In genomic region chr1:1013922-1014617, GRCh38 we compare ENCODE assay signal across 6 cellular contexts. TPM values are rescaled to one million over a fixed set of nuclear protein-coding genes. Genes with fewer than 3 reads are reported as not detected.
A peak's percentile ranks its signal among the peaks of the same experiment; 100 is the strongest.
DNase-seq lines count a peak whose midpoint lies in the region; ATAC-seq, FAIRE-seq and TF ChIP-seq lines count a peak whose summit lies in the region.

No MANE protein-coding gene starts in this region.

- POLR2A ChIA-PET in HepG2 (lab: Yijun Ruan, JAX) = interaction anchor here (0.9 to 2.1 kb wide), 8 partner anchors 9 to 273 kb away, joined by 3 to 13 read pairs (median 4); partner anchors contain the start of gene HES4

- H2AFZ ChIP-seq in HepG2 (ENCODE audit: low read length) = no peak overlapping the region

- no peaks in the 10 kb centered on the region for H4K20me1 ChIP-seq in HepG2 (ENCODE audit: insufficient read depth, low read length)

- peak overlapping the region; percentile 72 for H3K9ac ChIP-seq in HepG2 (ENCODE audit: insufficient read depth, low read depth, low read length)

- no peak for DNase-seq in HFF-Myc (ENCODE audit: extremely low read depth, low read depth)
- peak in 1 of 2 donors; percentile 42 for DNase-seq in activated T-cell treated with anti-CD3 and anti-CD28 coated beads, Interleukin-2, amount 50 U/mL, for 72 hours
- DNase-seq in HepG2 (ENCODE audit: low spot score) = no peak
- no peak for DNase-seq in HK-2 (ENCODE audit: unreplicated experiment)

- TSS peak; percentile 96 for BruUV-seq in HepG2 (replicated peaks; lab: Mats Ljungman, UMichigan)

- no peaks in the 10 kb centered on the region for H3K9me3 Mint-ChIP-seq in activated T-cell treated with anti-CD3 and anti-CD28 coated beads, Interleukin-2, amount 50 U/mL, for 72 hours

- CTCF ChIA-PET in HepG2 (lab: Yijun Ruan, JAX; ENCODE audit: low intra/inter-chr PET ratio, low total read pairs) = interaction anchor here (2.8 kb wide), 1 partner anchor 50 kb away, joined by 15 read pairs; no protein-coding TSS in a partner anchor

- ATAC-seq in activated T-cell treated with anti-CD3 and anti-CD28 coated beads, Interleukin-2, amount 50 U/mL, for 72 hours (replicated peaks in 1 of 2) = no peak
- peak; percentile 73 for ATAC-seq in HepG2
- no peak for ATAC-seq in HG02588 (IDR thresholded peaks at IDR 0.05; ENCODE audit: unreplicated experiment)
- ATAC-seq in GM19023 (IDR thresholded peaks at IDR 0.05; ENCODE audit: unreplicated experiment) = no peak

- WGBS in HepG2 (ENCODE audit: low lambda C conversion rate) = 67% methylated on average over 15 of the region's 41 CpGs

- intact Hi-C loops in HepG2 (cut with micrococcal nuclease; ENCODE audit: unreplicated experiment) = loop anchor here (5.0 kb wide), 1 partner anchor 43 kb away; no protein-coding TSS in a partner anchor

- in situ Hi-C loops in HepG2 (cut with HindIII; ENCODE audit: extremely low pct_ligation_motif_present, low pct_unique_long_range_greater_than_20kb) = no loop called here

- peaks cover 26% of the 10 kb centered on the region for H3K4me1 Mint-ChIP-seq in activated T-cell treated with anti-CD3 and anti-CD28 coated beads, Interleukin-2, amount 50 U/mL, for 72 hours (ENCODE audit: low read depth)

- no peak for TF ChIP-seq RAD21 in HepG2 (CRISPR knock-in tag; IDR thresholded peaks at IDR 0.05)

- FAIRE-seq in HepG2 (lab: Jason Lieb, UNC) = no peak

- no peak for TF ChIP-seq POLR2A in HepG2 (IDR thresholded peaks at IDR 0.05; ENCODE audit: insufficient read depth in 1 of 2, low read depth in 2 of 2, low read length in 2 of 2)

- no peak for TF ChIP-seq CTCF in HFF-Myc (IDR thresholded peaks at IDR 0.05; ENCODE audit: low read depth, low read length, missing control alignments)
- TF ChIP-seq CTCF in HepG2 (CRISPR knock-in tag; IDR thresholded peaks at IDR 0.05) = peak; percentile 60

- H3K79me2 ChIP-seq in HepG2 (ENCODE audit: insufficient read depth, low read length) = no peaks in the 10 kb centered on the region

- H3K9me3 ChIP-seq in HepG2 (ENCODE audit: low read length) = no peaks in the 10 kb centered on the region

- H3K4me3 ChIP-seq in HFF-Myc (replicated peaks; ENCODE audit: low read depth, low read length) (peak overlapping the region; percentile 65), HepG2 (replicated peaks in 1 of 3; ENCODE audit: insufficient read depth in 1 of 3, low read depth in 2 of 3, low read length in 3 of 3) (peak overlapping the region; percentile 69 to 98 (median 86); a peak in 5 of 6 replicates)

- H3K36me3 Mint-ChIP-seq in activated T-cell treated with anti-CD3 and anti-CD28 coated beads, Interleukin-2, amount 50 U/mL, for 72 hours (ENCODE audit: insufficient read depth in 2 of 2) = peaks cover 3 to 4% of the 10 kb centered on the region in 2 donors

- no peaks in the 10 kb centered on the region for H3K27me3 Mint-ChIP-seq in activated T-cell treated with anti-CD3 and anti-CD28 coated beads, Interleukin-2, amount 50 U/mL, for 72 hours (ENCODE audit: low read depth)

- peaks cover 51% of the 10 kb centered on the region for H3K4me1 ChIP-seq in HepG2 (ENCODE audit: insufficient read depth, low read length)

- TF ChIP-seq EP300 in HepG2 (IDR thresholded peaks at IDR 0.05; ENCODE audit: low read depth in 2 of 2, low read length in 2 of 2) (no peak), HepG2 (CRISPR knock-in tag; IDR thresholded peaks at IDR 0.05; ENCODE audit: borderline replicate concordance) (no peak)

- H3K36me3 ChIP-seq in HepG2 (replicated peaks in 1 of 2; ENCODE audit: control insufficient read depth in 1 of 2, insufficient read depth in 2 of 2, low read length in 2 of 2) = no peaks in the 10 kb centered on the region

- peak overlapping the region; percentile 60 for H3K27ac ChIP-seq in HepG2 (ENCODE audit: extremely low read length, insufficient read depth, low read length)

- peak overlapping the region; percentile 99 for H3K4me2 ChIP-seq in HepG2 (ENCODE audit: low read depth, low read length)

- H3K4me3 Mint-ChIP-seq in activated T-cell treated with anti-CD3 and anti-CD28 coated beads, Interleukin-2, amount 50 U/mL, for 72 hours = peak overlapping the region; percentile 93 to 96

- peak overlapping the region; percentile 87 for H3K27ac Mint-ChIP-seq in activated T-cell treated with anti-CD3 and anti-CD28 coated beads, Interleukin-2, amount 50 U/mL, for 72 hours

- no peaks in the 10 kb centered on the region; a peak in 1 of 5 replicates for H3K27me3 ChIP-seq in HepG2 (ENCODE audit: control insufficient read depth in 1 of 2, insufficient read depth in 2 of 2, low read length in 2 of 2)

RNA-seq across cellular contexts. Expression of gene ISG15, which starts 0.8 kb away (rescaled TPM):
- 100 to 1,000 TPM in 1 of 2 donors, 10 to 100 TPM in 1; 81.0 to 197 TPM for total RNA-seq in activated T-cell treated with anti-CD3 and anti-CD28 coated beads, Interleukin-2, amount 50 U/mL, for 72 hours
- 54.9 and 68.4 TPM in 2 replicates for total RNA-seq in HepG2 (2016; rRNA removed; fragmentation: Illumina TruSeq; extraction: Trizol)
- total RNA-seq in HepG2 (2016; cell fraction: cytosol; rRNA removed; fragmentation: Illumina TruSeq; extraction: Trizol; ENCODE audit: low read depth) = 17.4 and 19.2 TPM in 2 replicates
- total RNA-seq in HepG2 (2016; cell fraction: insoluble cytoplasmic fraction; rRNA removed; fragmentation: Illumina TruSeq; extraction: Trizol) = 52.2 and 77.4 TPM in 2 replicates
- 17.7 and 18.1 TPM in 2 replicates for total RNA-seq in HepG2 (2016; cell fraction: membrane; rRNA removed; fragmentation: Illumina TruSeq; extraction: Trizol)
- 18.3 and 23.3 TPM in 2 replicates for total RNA-seq in HepG2 (2016; cell fraction: nucleus; rRNA removed; fragmentation: Illumina TruSeq; extraction: Trizol)
- 42.1 and 63.7 TPM in 2 replicates for polyA plus RNA-seq in HepG2 (2011; rRNA removed)
- polyA plus RNA-seq in HepG2 (2011; cell fraction: cytosol; rRNA removed) = 49.9 and 81.6 TPM in 2 replicates
- 24.5 and 32.4 TPM in 2 replicates for polyA plus RNA-seq in HepG2 (2011; cell fraction: nucleus; rRNA removed)
- 19.4 and 39.7 TPM in 2 replicates for polyA plus RNA-seq in HepG2 (2012)
- polyA plus RNA-seq in HepG2 (2016; cell fraction: cytosol; fragmentation: Illumina TruSeq; extraction: Trizol; ENCODE audit: low read depth) = 13.7 and 17.3 TPM in 2 replicates
- polyA plus RNA-seq in HepG2 (2016; cell fraction: insoluble cytoplasmic fraction; fragmentation: Illumina TruSeq; extraction: Trizol; ENCODE audit: low read depth) = 47.3 and 49.3 TPM in 2 replicates
- 10.1 and 12.3 TPM in 2 replicates for polyA plus RNA-seq in HepG2 (2016; cell fraction: membrane; fragmentation: Illumina TruSeq; extraction: Trizol; ENCODE audit: low read depth)
- 22.7 and 27.6 TPM in 2 replicates for polyA plus RNA-seq in HepG2 (2016; cell fraction: nucleus; fragmentation: Illumina TruSeq; extraction: Trizol; ENCODE audit: insufficient read depth, low read depth)
- polyA minus RNA-seq in HepG2 (2011; rRNA and poly(A)+ RNA removed; ENCODE audit: low replicate concordance) = 24.2 and 34.4 TPM in 2 replicates
- 11.4 and 13.3 TPM in 2 replicates for polyA minus RNA-seq in HepG2 (2011; cell fraction: cytosol; rRNA and poly(A)+ RNA removed)
- 2.1 and 5.1 TPM in 2 replicates for polyA minus RNA-seq in HepG2 (2011; cell fraction: nucleus; rRNA and poly(A)+ RNA removed)

RNA-seq across cellular contexts. Expression of gene AGRN, which starts 5.8 kb away (rescaled TPM):
- total RNA-seq in activated T-cell treated with anti-CD3 and anti-CD28 coated beads, Interleukin-2, amount 50 U/mL, for 72 hours = 100 to 1,000 TPM in 1 of 2 donors, 10 to 100 TPM in 1; 69.0 to 112 TPM
- 7.3 and 29.8 TPM in 2 replicates for total RNA-seq in HepG2 (2016; rRNA removed; fragmentation: Illumina TruSeq; extraction: Trizol)
- 2.7 and 2.9 TPM in 2 replicates for total RNA-seq in HepG2 (2016; cell fraction: cytosol; rRNA removed; fragmentation: Illumina TruSeq; extraction: Trizol; ENCODE audit: low read depth)
- total RNA-seq in HepG2 (2016; cell fraction: insoluble cytoplasmic fraction; rRNA removed; fragmentation: Illumina TruSeq; extraction: Trizol) = 5.9 and 28.3 TPM in 2 replicates
- 4.9 and 5.0 TPM in 2 replicates for total RNA-seq in HepG2 (2016; cell fraction: membrane; rRNA removed; fragmentation: Illumina TruSeq; extraction: Trizol)
- 36.4 and 50.3 TPM in 2 replicates for total RNA-seq in HepG2 (2016; cell fraction: nucleus; rRNA removed; fragmentation: Illumina TruSeq; extraction: Trizol)
- 65.2 and 82.7 TPM in 2 replicates for polyA plus RNA-seq in HepG2 (2011; rRNA removed)
- polyA plus RNA-seq in HepG2 (2011; cell fraction: cytosol; rRNA removed) = 37.7 and 58.0 TPM in 2 replicates
- 667 and 906 TPM in 2 replicates for polyA plus RNA-seq in HepG2 (2011; cell fraction: nucleus; rRNA removed)
- 77.8 and 101 TPM in 2 replicates for polyA plus RNA-seq in HepG2 (2012)
- polyA plus RNA-seq in HepG2 (2016; cell fraction: cytosol; fragmentation: Illumina TruSeq; extraction: Trizol; ENCODE audit: low read depth) = 1.4 and 1.5 TPM in 2 replicates
- polyA plus RNA-seq in HepG2 (2016; cell fraction: insoluble cytoplasmic fraction; fragmentation: Illumina TruSeq; extraction: Trizol; ENCODE audit: low read depth) = 10.7 and 15.5 TPM in 2 replicates
- polyA plus RNA-seq in HepG2 (2016; cell fraction: membrane; fragmentation: Illumina TruSeq; extraction: Trizol; ENCODE audit: low read depth) = 3.2 and 3.6 TPM in 2 replicates
- polyA plus RNA-seq in HepG2 (2016; cell fraction: nucleus; fragmentation: Illumina TruSeq; extraction: Trizol; ENCODE audit: insufficient read depth, low read depth) = 125 and 134 TPM in 2 replicates
- 23.8 and 86.8 TPM in 2 replicates for polyA minus RNA-seq in HepG2 (2011; rRNA and poly(A)+ RNA removed; ENCODE audit: low replicate concordance)
- 41.3 and 50.7 TPM in 2 replicates for polyA minus RNA-seq in HepG2 (2011; cell fraction: cytosol; rRNA and poly(A)+ RNA removed)
- polyA minus RNA-seq in HepG2 (2011; cell fraction: nucleus; rRNA and poly(A)+ RNA removed) = 80.3 and 86.4 TPM in 2 replicates

RNA-seq across cellular contexts. Expression of gene HES4, which starts 14.2 kb away (rescaled TPM):
- 1 to 10 TPM; 7.8 to 9.9 TPM for total RNA-seq in activated T-cell treated with anti-CD3 and anti-CD28 coated beads, Interleukin-2, amount 50 U/mL, for 72 hours
- 4.4 and 8.8 TPM in 2 replicates for total RNA-seq in HepG2 (2016; rRNA removed; fragmentation: Illumina TruSeq; extraction: Trizol)
- total RNA-seq in HepG2 (2016; cell fraction: cytosol; rRNA removed; fragmentation: Illumina TruSeq; extraction: Trizol; ENCODE audit: low read depth) = 16.5 and 25.5 TPM in 2 replicates
- total RNA-seq in HepG2 (2016; cell fraction: insoluble cytoplasmic fraction; rRNA removed; fragmentation: Illumina TruSeq; extraction: Trizol) = 3.4 and 7.9 TPM in 2 replicates
- 13.5 and 18.3 TPM in 2 replicates for total RNA-seq in HepG2 (2016; cell fraction: membrane; rRNA removed; fragmentation: Illumina TruSeq; extraction: Trizol)
- total RNA-seq in HepG2 (2016; cell fraction: nucleus; rRNA removed; fragmentation: Illumina TruSeq; extraction: Trizol) = 6.5 and 8.0 TPM in 2 replicates
- polyA plus RNA-seq in HepG2 (2011; rRNA removed) = 10.6 and 17.6 TPM in 2 replicates
- 11.6 and 28.6 TPM in 2 replicates for polyA plus RNA-seq in HepG2 (2011; cell fraction: cytosol; rRNA removed)
- 190 and 210 TPM in 2 replicates for polyA plus RNA-seq in HepG2 (2011; cell fraction: nucleus; rRNA removed)
- 4.3 and 7.0 TPM in 2 replicates for polyA plus RNA-seq in HepG2 (2012)
- 17.0 and 22.1 TPM in 2 replicates for polyA plus RNA-seq in HepG2 (2016; cell fraction: cytosol; fragmentation: Illumina TruSeq; extraction: Trizol; ENCODE audit: low read depth)
- 4.5 and 6.0 TPM in 2 replicates for polyA plus RNA-seq in HepG2 (2016; cell fraction: insoluble cytoplasmic fraction; fragmentation: Illumina TruSeq; extraction: Trizol; ENCODE audit: low read depth)
- polyA plus RNA-seq in HepG2 (2016; cell fraction: membrane; fragmentation: Illumina TruSeq; extraction: Trizol; ENCODE audit: low read depth) = 10.6 and 11.4 TPM in 2 replicates
- 16.1 and 18.4 TPM in 2 replicates for polyA plus RNA-seq in HepG2 (2016; cell fraction: nucleus; fragmentation: Illumina TruSeq; extraction: Trizol; ENCODE audit: insufficient read depth, low read depth)
- polyA minus RNA-seq in HepG2 (2011; rRNA and poly(A)+ RNA removed; ENCODE audit: low replicate concordance) = 2.2 and 6.1 TPM in 2 replicates
- 6.4 and 8.5 TPM in 2 replicates for polyA minus RNA-seq in HepG2 (2011; cell fraction: cytosol; rRNA and poly(A)+ RNA removed)
- polyA minus RNA-seq in HepG2 (2011; cell fraction: nucleus; rRNA and poly(A)+ RNA removed) = 4.6 and 8.9 TPM in 2 replicates

RNA-seq across cellular contexts. Expression of gene PERM1, which starts 32.2 kb away (rescaled TPM):
- not detected for total RNA-seq in activated T-cell treated with anti-CD3 and anti-CD28 coated beads, Interleukin-2, amount 50 U/mL, for 72 hours
- total RNA-seq in HepG2 (2016; rRNA removed; fragmentation: Illumina TruSeq; extraction: Trizol) = 0.04 TPM in 1 of 2 replicates, not detected in the other
- total RNA-seq in HepG2 (2016; cell fraction: cytosol; rRNA removed; fragmentation: Illumina TruSeq; extraction: Trizol; ENCODE audit: low read depth) = not detected in 2 replicates
- not detected in 2 replicates for total RNA-seq in HepG2 (2016; cell fraction: insoluble cytoplasmic fraction; rRNA removed; fragmentation: Illumina TruSeq; extraction: Trizol)
- total RNA-seq in HepG2 (2016; cell fraction: membrane; rRNA removed; fragmentation: Illumina TruSeq; extraction: Trizol) = not detected in 2 replicates
- total RNA-seq in HepG2 (2016; cell fraction: nucleus; rRNA removed; fragmentation: Illumina TruSeq; extraction: Trizol) = not detected in 2 replicates
- polyA plus RNA-seq in HepG2 (2011; rRNA removed) = 0.29 and 0.38 TPM in 2 replicates
- polyA plus RNA-seq in HepG2 (2011; cell fraction: cytosol; rRNA removed) = 0.17 and 0.32 TPM in 2 replicates
- 2.3 and 2.6 TPM in 2 replicates for polyA plus RNA-seq in HepG2 (2011; cell fraction: nucleus; rRNA removed)
- polyA plus RNA-seq in HepG2 (2012) = 0.44 TPM in 2 replicates
- not detected in 2 replicates for polyA plus RNA-seq in HepG2 (2016; cell fraction: cytosol; fragmentation: Illumina TruSeq; extraction: Trizol; ENCODE audit: low read depth)
- polyA plus RNA-seq in HepG2 (2016; cell fraction: insoluble cytoplasmic fraction; fragmentation: Illumina TruSeq; extraction: Trizol; ENCODE audit: low read depth) = not detected in 2 replicates
- polyA plus RNA-seq in HepG2 (2016; cell fraction: membrane; fragmentation: Illumina TruSeq; extraction: Trizol; ENCODE audit: low read depth) = not detected in 2 replicates
- not detected in 2 replicates for polyA plus RNA-seq in HepG2 (2016; cell fraction: nucleus; fragmentation: Illumina TruSeq; extraction: Trizol; ENCODE audit: insufficient read depth, low read depth)
- 0.09 and 2.7 TPM in 2 replicates for polyA minus RNA-seq in HepG2 (2011; rRNA and poly(A)+ RNA removed; ENCODE audit: low replicate concordance)
- polyA minus RNA-seq in HepG2 (2011; cell fraction: cytosol; rRNA and poly(A)+ RNA removed) = 0.44 and 0.59 TPM in 2 replicates
- 0.99 and 1.2 TPM in 2 replicates for polyA minus RNA-seq in HepG2 (2011; cell fraction: nucleus; rRNA and poly(A)+ RNA removed)

RNA-seq across cellular contexts. Expression of gene PLEKHN1, which starts 47.8 kb away (rescaled TPM):
- 1 to 10 TPM; 1.9 to 2.3 TPM for total RNA-seq in activated T-cell treated with anti-CD3 and anti-CD28 coated beads, Interleukin-2, amount 50 U/mL, for 72 hours
- total RNA-seq in HepG2 (2016; rRNA removed; fragmentation: Illumina TruSeq; extraction: Trizol) = 0.21 and 0.42 TPM in 2 replicates
- total RNA-seq in HepG2 (2016; cell fraction: cytosol; rRNA removed; fragmentation: Illumina TruSeq; extraction: Trizol; ENCODE audit: low read depth) = not detected in 2 replicates
- total RNA-seq in HepG2 (2016; cell fraction: insoluble cytoplasmic fraction; rRNA removed; fragmentation: Illumina TruSeq; extraction: Trizol) = 0.31 and 0.48 TPM in 2 replicates
- 0.15 and 0.17 TPM in 2 replicates for total RNA-seq in HepG2 (2016; cell fraction: membrane; rRNA removed; fragmentation: Illumina TruSeq; extraction: Trizol)
- total RNA-seq in HepG2 (2016; cell fraction: nucleus; rRNA removed; fragmentation: Illumina TruSeq; extraction: Trizol) = 0.59 and 0.63 TPM in 2 replicates
- 0.58 and 0.59 TPM in 2 replicates for polyA plus RNA-seq in HepG2 (2011; rRNA removed)
- polyA plus RNA-seq in HepG2 (2011; cell fraction: cytosol; rRNA removed) = 0.13 and 0.23 TPM in 2 replicates
- 13.2 and 15.5 TPM in 2 replicates for polyA plus RNA-seq in HepG2 (2011; cell fraction: nucleus; rRNA removed)
- 0.51 and 0.55 TPM in 2 replicates for polyA plus RNA-seq in HepG2 (2012)
- 0.05 and 0.09 TPM in 2 replicates for polyA plus RNA-seq in HepG2 (2016; cell fraction: cytosol; fragmentation: Illumina TruSeq; extraction: Trizol; ENCODE audit: low read depth)
- polyA plus RNA-seq in HepG2 (2016; cell fraction: insoluble cytoplasmic fraction; fragmentation: Illumina TruSeq; extraction: Trizol; ENCODE audit: low read depth) = 0.29 and 0.48 TPM in 2 replicates
- 0.13 and 0.29 TPM in 2 replicates for polyA plus RNA-seq in HepG2 (2016; cell fraction: membrane; fragmentation: Illumina TruSeq; extraction: Trizol; ENCODE audit: low read depth)
- 2.6 and 2.7 TPM in 2 replicates for polyA plus RNA-seq in HepG2 (2016; cell fraction: nucleus; fragmentation: Illumina TruSeq; extraction: Trizol; ENCODE audit: insufficient read depth, low read depth)
- polyA minus RNA-seq in HepG2 (2011; rRNA and poly(A)+ RNA removed; ENCODE audit: low replicate concordance) = 0.26 and 0.54 TPM in 2 replicates
- polyA minus RNA-seq in HepG2 (2011; cell fraction: cytosol; rRNA and poly(A)+ RNA removed) = 0.53 TPM in 1 of 2 replicates, not detected in the other
- 1.8 and 1.9 TPM in 2 replicates for polyA minus RNA-seq in HepG2 (2011; cell fraction: nucleus; rRNA and poly(A)+ RNA removed)
